In the genomic region with DNA sequence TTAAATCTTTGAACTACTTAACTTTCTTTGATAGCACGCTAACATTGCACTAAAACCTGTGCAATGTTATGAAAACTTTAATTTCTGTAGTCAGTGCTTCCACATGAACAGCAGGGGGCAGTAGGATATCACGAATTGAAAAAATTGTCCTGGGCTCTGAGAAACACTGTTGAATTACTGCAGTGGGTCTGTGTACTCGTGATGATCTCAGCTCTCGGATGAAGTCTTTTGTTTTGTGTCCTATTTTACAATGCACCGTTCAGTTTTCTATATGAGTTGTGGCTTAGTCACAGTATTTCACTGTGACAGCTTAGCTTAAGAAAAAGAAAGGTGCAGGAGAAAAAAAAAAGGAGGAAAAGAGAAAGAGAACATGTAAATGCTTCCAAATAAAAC, we compare ENCODE assay signal across 8 cellular contexts.
DNase-seq lines count a peak whose midpoint lies in the region; ATAC-seq and TF ChIP-seq lines count a peak whose summit lies in the region.

No MANE protein-coding gene starts in this region.

- H3K4me3 ChIP-seq in breast epithelium (peak overlapping the region; percentile 48 to 61 (median 49)), skeletal muscle cell (ENCODE audit: low read depth, low read length) (peak overlapping the region; percentile 40)

- intact Hi-C loops in breast epithelium (cut with DNase I; ENCODE audit: low total_unique reads), result no loop called here

- DNase-seq in GM10266 (ENCODE audit: extremely low spot score) (peak; percentile 80), NCI-H128 (lab: John Stamatoyannopoulos, UW; ENCODE audit: unreplicated experiment) (peak; percentile 61), SKM-1 treated with dmso at 0.1 percent for 144 hours (lab: John Stamatoyannopoulos, UW; ENCODE audit: unreplicated experiment) (peak; percentile 68), breast epithelium (ENCODE audit: low spot score in 2 of 2) (no peak), iPS-NIHi11 (ENCODE audit: low spot score) (peak; percentile 82), skeletal muscle cell (ENCODE audit: low read depth) (peak; percentile 83)

- TF ChIP-seq CTCF in 22Rv1 (IDR thresholded peaks at IDR 0.05) (peak; percentile 87), GM10266 (IDR thresholded peaks at IDR 0.05; ENCODE audit: control insufficient read depth, insufficient read depth, low read depth, missing control alignments) (peak; percentile 74), breast epithelium (IDR thresholded peaks at IDR 0.05) (peak; percentile 84 to 97 (median 90))

- H3K9me3 ChIP-seq in breast epithelium, result no peaks in the 10 kb centered on the region

- H3K4me1 ChIP-seq in breast epithelium, result no peaks in the 10 kb centered on the region

- peak overlapping the region; percentile 45 for H3K27ac ChIP-seq in 22Rv1
- H3K27ac ChIP-seq in breast epithelium, result no peak overlapping the region

- no peak for TF ChIP-seq POLR2A in breast epithelium (IDR thresholded peaks at IDR 0.05)

- H3K36me3 ChIP-seq in breast epithelium, result no peaks in the 10 kb centered on the region

- no peaks in the 10 kb centered on the region for H3K27me3 ChIP-seq in breast epithelium

- ATAC-seq in HG02610 (IDR thresholded peaks at IDR 0.05; ENCODE audit: unreplicated experiment), result peak; percentile 71

Comparison
In these comparisons a context has a peak if more than half of its experiments do, and no peak if none do; other contexts are left out.
1. DNase-seq: peak in GM10266 (single experiment), NCI-H128 (single experiment), SKM-1 treated with dmso at 0.1 percent for 144 hours (single experiment), iPS-NIHi11 (single experiment) and skeletal muscle cell (single experiment); none in breast epithelium (0 of 2).
2. Peak in every context shown above with its lines, with median percentiles within 50 percentile points of each other: CTCF ChIP-seq.